18 cellular contexts compared by ENCODE assay signal in genomic region chr16:58102665-58103427, GRCh38.
A peak's percentile ranks its signal among the peaks of the same experiment; 100 is the strongest.
DNase-seq lines count a peak whose midpoint lies in the region; ATAC-seq and TF ChIP-seq lines count a peak whose summit lies in the region.
"Had no signal": no experiment of that assay in that cellular context is flagged by ENCODE, and none has a peak within 500 bp of the region (broad histone marks: within the 10 kb centered on the region; RNA-seq: fewer than 3 reads in every experiment).

No MANE protein-coding gene starts in this region.

- ATAC-seq in GM21619 (IDR thresholded peaks at IDR 0.05; ENCODE audit: unreplicated experiment) = peak; percentile 81
- peak; percentile 83 for ATAC-seq in HG03432 (IDR thresholded peaks at IDR 0.05; ENCODE audit: unreplicated experiment)
- no peak for ATAC-seq in HG02588 (IDR thresholded peaks at IDR 0.05; ENCODE audit: unreplicated experiment)
- ATAC-seq: activated T-cell treated with anti-CD3 and anti-CD28 coated beads, Interleukin-2, amount 50 U/mL, for 72 hours; pancreas; PC-3 had no signal

- peak; percentile 12 for DNase-seq in GM12865 (ENCODE audit: low read depth)
- peak; percentile 51 for DNase-seq in left kidney (ENCODE audit: low read depth, low spot score)
- DNase-seq in RKO (ENCODE audit: low spot score) = no peak
- DNase-seq in activated CD8-positive, alpha-beta memory T cell treated with anti-CD3 and anti-CD28 coated beads, Interleukin-2, amount 50 U/mL, for 48 hours = no peak
- DNase-seq in NCI-H2107 (lab: John Stamatoyannopoulos, UW) = no peak
- DNase-seq: activated CD4-positive, alpha-beta T cell treated with anti-CD3 and anti-CD28 coated beads, Interleukin-2, amount 50 U/mL, for 1 hour; activated T-cell treated with anti-CD3 and anti-CD28 coated beads, Interleukin-2, amount 50 U/mL, for 72 hours; amniotic stem cell; dermis blood vessel endothelial cell; MM.1S; NCI-H2227 treated with DMSO at 0.1 percent for 48 hours; pancreas; PC-3; stimulated activated CD4-positive, alpha-beta T cell treated with anti-CD3 and anti-CD28 coated beads, Interleukin-15, amount 100 ng/mL, for 24 hours; T-helper 1 cell had no signal

- TF ChIP-seq CTCF in GM12865 (IDR thresholded peaks at IDR 0.05; ENCODE audit: insufficient read depth, low read depth, low read length, missing control alignments) = no peak

- no peak overlapping the region for H3K4me3 ChIP-seq in GM12865 (ENCODE audit: low read depth, low read length)
- H3K4me3 ChIP-seq: pancreas had no signal

Comparison
In these comparisons a context has a peak if more than half of its experiments do, and no peak if none do; other contexts are left out.
1. DNase-seq: peak in GM12865 (single experiment) and left kidney (single experiment); none in RKO (single experiment), activated CD8-positive, alpha-beta memory T cell treated with anti-CD3 and anti-CD28 coated beads, Interleukin-2, amount 50 U/mL, for 48 hours (single experiment) and NCI-H2107 (single experiment).